In genomic region chr2:222440670-222441422, GRCh38 we compare ENCODE assay signal across 14 cellular contexts. TPM values are rescaled to one million over a fixed set of nuclear protein-coding genes. Genes with fewer than 3 reads are reported as not detected.
A peak's percentile ranks its signal among the peaks of the same experiment; 100 is the strongest.
DNase-seq lines count a peak whose midpoint lies in the region; ATAC-seq, FAIRE-seq and TF ChIP-seq lines count a peak whose summit lies in the region.
"Had no signal": no experiment of that assay in that cellular context is flagged by ENCODE, and none has a peak within 500 bp of the region (broad histone marks: within the 10 kb centered on the region; RNA-seq: fewer than 3 reads in every experiment).

No MANE protein-coding gene starts in this region.

- TF ChIP-seq CTCF in PC-3 (conservative IDR thresholded peaks at IDR 0.05; ENCODE audit: low read depth, low read length) (no peak), smooth muscle cell (IDR thresholded peaks at IDR 0.05; ENCODE audit: borderline replicate concordance, insufficient read depth, poor library complexity, severe bottlenecking) (no peak), spleen (IDR thresholded peaks at IDR 0.05 in 8 of 11, conservative IDR thresholded peaks at IDR 0.05 in 3 of 11) (no peak)

- ATAC-seq in PC-3 (no peak), GM18868 (IDR thresholded peaks at IDR 0.05; ENCODE audit: unreplicated experiment) (no peak)
- ATAC-seq: activated T-helper 17 cell treated with anti-CD3 and anti-CD28 coated beads, Interleukin-2, amount 50 U/mL, for 72 hours; upper lobe of right lung had no signal

- H3K27me3 ChIP-seq in PC-3 (ENCODE audit: low read length) (0 out of 2 replicates have a peak, but pooled peaks cover 9% of the 10 kb centered on the region), smooth muscle cell (ENCODE audit: low read depth) (no peaks in the 10 kb centered on the region), spleen (replicated peaks in 1 of 7) (no peaks in the 10 kb centered on the region)
- H3K27me3 ChIP-seq: esophagus squamous epithelium, upper lobe of right lung had no signal

- H3K4me3 ChIP-seq in PC-3 (ENCODE audit: low read length) (no peak overlapping the region), smooth muscle cell (no peak overlapping the region), spleen (no peak overlapping the region)
- H3K4me3 ChIP-seq: esophagus squamous epithelium, upper lobe of right lung had no signal

- CTCF ChIA-PET in PC-3 (lab: Charles Lee), result no interaction called here

- no peaks in the 10 kb centered on the region for H4K20me1 ChIP-seq in PC-3 (ENCODE audit: low read length)
- H4K20me1 ChIP-seq in smooth muscle cell (ENCODE audit: low read depth), result no peaks in the 10 kb centered on the region

- FAIRE-seq in GM12892 (lab: Jason Lieb, UNC), result peak; percentile 58

- H3K79me2 ChIP-seq in PC-3 (ENCODE audit: low read length), result no peaks in the 10 kb centered on the region
- H3K79me2 ChIP-seq in smooth muscle cell (ENCODE audit: low read depth), result no peaks in the 10 kb centered on the region

- intact Hi-C loops in PC-3 (cut with micrococcal nuclease) (no loop called here), spleen (cut with DNase I; ENCODE audit: low total_unique reads) (no loop called here)

- H3K36me3 ChIP-seq in PC-3 (ENCODE audit: low read depth, low read length) (no peaks in the 10 kb centered on the region), smooth muscle cell (ENCODE audit: low read depth) (no peaks in the 10 kb centered on the region), spleen (no peaks in the 10 kb centered on the region)
- H3K36me3 ChIP-seq: esophagus squamous epithelium, upper lobe of right lung had no signal

- H3K4me1 ChIP-seq in PC-3 (ENCODE audit: insufficient read depth, low read length) (no peaks in the 10 kb centered on the region), smooth muscle cell (ENCODE audit: low read depth) (peaks cover 3% of the 10 kb centered on the region), spleen (no peaks in the 10 kb centered on the region)
- H3K4me1 ChIP-seq: upper lobe of right lung had no signal

- H3K27ac ChIP-seq in PC-3 (ENCODE audit: low read length), result no peak overlapping the region
- H3K27ac ChIP-seq in smooth muscle cell (ENCODE audit: low read depth), result peak overlapping the region; percentile 55
- no peak overlapping the region for H3K27ac ChIP-seq in spleen
- H3K27ac ChIP-seq: esophagus squamous epithelium, upper lobe of right lung had no signal

- no peaks in the 10 kb centered on the region for H3F3A ChIP-seq in PC-3 (ENCODE audit: low read length, unreplicated experiment)
- peaks cover 6% of the 10 kb centered on the region for H3F3A ChIP-seq in smooth muscle cell (ENCODE audit: low read depth)

- no peak overlapping the region for H2AFZ ChIP-seq in PC-3 (ENCODE audit: low read length)
- H2AFZ ChIP-seq in smooth muscle cell (ENCODE audit: low read depth), result no peak overlapping the region

- DNase-seq in GM12892 (ENCODE audit: insufficient read length) (no peak), PC-3 (peak; percentile 8), fibroblast of the conjunctiva (ENCODE audit: low read depth) (peak; percentile 30), smooth muscle cell (lab: John Stamatoyannopoulos, UW; ENCODE audit: unreplicated experiment) (no peak), mucosa of gallbladder (ENCODE audit: low spot score) (no peak), spleen (no peak)
- DNase-seq: DMS79 treated with DMSO at 0.1 percent for 48 hours, esophagus squamous epithelium, left colon, NCI-H446, Right ventricle myocardium superior, upper lobe of right lung had no signal

- no TSS peak for BruUV-seq in PC-3 (replicated peaks; lab: Mats Ljungman, UMichigan)

- POLR2A ChIA-PET in PC-3 (lab: Charles Lee; ENCODE audit: unreplicated experiment), result no interaction called here

- 5% methylated on average over 4 of the region's 4 CpGs for WGBS in smooth muscle cell (ENCODE audit: low lambda C conversion rate)
- WGBS in spleen, 5 donors, result 42 to 69% (median 48%) methylated on average over 4 of the region's 4 CpGs

- no peaks in the 10 kb centered on the region for H3K9me2 ChIP-seq in PC-3 (replicated peaks; ENCODE audit: low read length)

- TF ChIP-seq POLR2A in GM12892 (IDR thresholded peaks at IDR 0.05; ENCODE audit: low read depth, low read length) (no peak), spleen (IDR thresholded peaks at IDR 0.05) (no peak)

- H3K9me3 ChIP-seq in PC-3 (ENCODE audit: low read length) (no peaks in the 10 kb centered on the region), smooth muscle cell (replicated peaks; ENCODE audit: low read depth) (no peaks in the 10 kb centered on the region), spleen (no peaks in the 10 kb centered on the region)
- H3K9me3 ChIP-seq: esophagus squamous epithelium, upper lobe of right lung had no signal

- H3K4me2 ChIP-seq in PC-3 (ENCODE audit: low read length) (no peak overlapping the region), smooth muscle cell (peak overlapping the region; percentile 44)

- H3K9ac ChIP-seq in PC-3 (ENCODE audit: low read length), result no peak overlapping the region
- no peak overlapping the region for H3K9ac ChIP-seq in smooth muscle cell (ENCODE audit: low read depth)

RNA-seq across cellular contexts. Expression of gene SGPP2, which starts 16.5 kb away (rescaled TPM):
- 13.0 TPM for polyA plus RNA-seq in GM12892 (2012; ENCODE audit: missing spikeins)
- not detected in 2 replicates for total RNA-seq in PC-3 (2014; rRNA removed)
- 1.4 and 1.5 TPM in 2 replicates for total RNA-seq in smooth muscle cell
- 0.30 and 0.66 TPM in 2 replicates for polyA plus RNA-seq in smooth muscle cell
- 44.8 TPM for total RNA-seq in mucosa of gallbladder
- 1 to 10 TPM; 1.6 to 3.1 (median 2.0) TPM for total RNA-seq in spleen
- under 1 TPM; 0.13 to 0.67 (median 0.27) TPM for polyA plus RNA-seq in spleen

Comparison
In these comparisons a context has a peak if more than half of its experiments do, and no peak if none do; other contexts are left out.
1. DNase-seq: peak in PC-3 (single experiment) and fibroblast of the conjunctiva (single experiment); none in GM12892 (single experiment), smooth muscle cell (single experiment), mucosa of gallbladder (single experiment) and spleen (single experiment).
2. RNA of gene SGPP2, which starts 16.5 kb away (total RNA-seq): 44.8 TPM in mucosa of gallbladder (single experiment); 1.6 to 3.1 TPM in spleen, 1.4 to 1.5 TPM in smooth muscle cell and not detected in PC-3; every median in the first group is over 10 times any median in the second.